ENCODE assay signal across 8 cellular contexts in genomic region chr17:78360371-78361226, GRCh38. TPM values are rescaled to one million over a fixed set of nuclear protein-coding genes. Genes with fewer than 3 reads are reported as not detected.
DNase-seq lines count a peak whose midpoint lies in the region; ATAC-seq and TF ChIP-seq lines count a peak whose summit lies in the region.

No MANE protein-coding gene starts in this region.

- no peak for TF ChIP-seq POLR2A in stomach (IDR thresholded peaks at IDR 0.05)

- peaks cover 35% of the 10 kb centered on the region for H3K36me3 ChIP-seq in MG63
- H3K36me3 ChIP-seq in SJSA1 = peaks cover 41% of the 10 kb centered on the region
- H3K36me3 ChIP-seq in neural progenitor cell = no peaks in the 10 kb centered on the region
- peaks cover 9 to 36% (median 26%) of the 10 kb centered on the region in 4 donors for H3K36me3 ChIP-seq in stomach

- no peaks in the 10 kb centered on the region for H3K9me3 ChIP-seq in CD4-positive, alpha-beta T cell (ENCODE audit: control insufficient read depth, low read length)
- H3K9me3 ChIP-seq in MG63 (no peaks in the 10 kb centered on the region), SJSA1 (replicated peaks) (no peaks in the 10 kb centered on the region), neural progenitor cell (ENCODE audit: low read depth) (no peaks in the 10 kb centered on the region), stomach (no peaks in the 10 kb centered on the region)

- 2 to 4% (median 3%) methylated on average over 19 to 49 of the region's 49 CpGs for WGBS in stomach, 5 donors

- DNase-seq in CD4-positive, alpha-beta T cell = peak; percentile 78 to 95 (median 88)
- DNase-seq in MG63 = peak; percentile 92
- peak; percentile 96 to 97 for DNase-seq in SJSA1 (ENCODE audit: low read depth in 1 of 2, low spot score in 2 of 2)
- DNase-seq in activated gamma-delta T cell treated with anti-CD3 and anti-CD28 coated beads, Interleukin-2, amount 50 U/mL, for 16 hours (ENCODE audit: low read depth) = peak; percentile 88
- DNase-seq in foreskin melanocyte = peak; percentile 53
- peak; percentile 96 for DNase-seq in neural progenitor cell (ENCODE audit: low spot score)
- peak; percentile 98 for DNase-seq in stomach

- intact Hi-C loops in CD4-positive, alpha-beta T cell (cut with DNase I, micrococcal nuclease) = loop anchor here (1.0 to 10.0 kb wide), 10 partner anchors 17 to 236 kb away; partner anchors contain the start of genes PGS1 (in 2 of the 2) and TMC6 (in 1 of the 2)
- intact Hi-C loops in stomach (cut with DNase I; ENCODE audit: low total_unique reads) = no loop called here

- H3K4me1 ChIP-seq in SJSA1 (replicated peaks) = peaks cover 53% of the 10 kb centered on the region
- H3K4me1 ChIP-seq in neural progenitor cell = peaks cover 63% of the 10 kb centered on the region
- H3K4me1 ChIP-seq in stomach = peaks cover 40 to 56% (median 48%) of the 10 kb centered on the region in 4 donors

- H3K9me3 Mint-ChIP-seq in CD4-positive, alpha-beta T cell = no peaks in the 10 kb centered on the region
- H3K9me3 Mint-ChIP-seq in neural progenitor cell = no peaks in the 10 kb centered on the region

- peak overlapping the region; percentile 97 for H3K27ac Mint-ChIP-seq in CD4-positive, alpha-beta T cell
- H3K27ac Mint-ChIP-seq in neural progenitor cell = peak overlapping the region; percentile 42

- peaks cover 47% of the 10 kb centered on the region for H3F3A ChIP-seq in neural progenitor cell (ENCODE audit: low read depth)

- peak overlapping the region; percentile 61 for H2AFZ ChIP-seq in neural progenitor cell (replicated peaks)

- peak overlapping the region; percentile 95 for H3K4me3 Mint-ChIP-seq in CD4-positive, alpha-beta T cell
- peak overlapping the region; percentile 86 for H3K4me3 Mint-ChIP-seq in neural progenitor cell

- POLR2A ChIA-PET in CD4-positive, alpha-beta T cell (lab: Charles Lee) = interaction anchor here (0.5 to 4.6 kb wide), 16 partner anchors 10 to 109 kb away, joined by 3 to 29 read pairs (median 5); partner anchors contain the start of gene PGS1

- no peaks in the 10 kb centered on the region for H3K27me3 Mint-ChIP-seq in CD4-positive, alpha-beta T cell
- peaks cover 8% of the 10 kb centered on the region for H3K27me3 Mint-ChIP-seq in neural progenitor cell (ENCODE audit: insufficient read depth, low read depth)

- H4K20me1 ChIP-seq in neural progenitor cell (ENCODE audit: low read depth) = peaks cover 40% of the 10 kb centered on the region

- peaks cover 3% of the 10 kb centered on the region for H3K27me3 ChIP-seq in CD4-positive, alpha-beta T cell (ENCODE audit: control insufficient read depth, insufficient read depth, low read length)
- H3K27me3 ChIP-seq in MG63 (no peaks in the 10 kb centered on the region), SJSA1 (replicated peaks) (no peaks in the 10 kb centered on the region), neural progenitor cell (peaks cover 42% of the 10 kb centered on the region), stomach (peaks cover 0 to 7% (median 0%) of the 10 kb centered on the region in 3 donors)

- H3K9ac ChIP-seq in neural progenitor cell = no peak overlapping the region

- H3K27ac ChIP-seq in CD4-positive, alpha-beta T cell (ENCODE audit: low read depth, low read length) = peak overlapping the region; percentile 67
- H3K27ac ChIP-seq in SJSA1 = peak overlapping the region; percentile 63
- H3K27ac ChIP-seq in neural progenitor cell = peak overlapping the region; percentile 49
- H3K27ac ChIP-seq in stomach = peak overlapping the region; percentile 89 to 98 (median 96)

- CTCF ChIA-PET in CD4-positive, alpha-beta T cell (lab: Charles Lee) = interaction anchor here (0.6 to 5.6 kb wide), 30 partner anchors 9 to 220 kb away, joined by 3 to 40 read pairs (median 4); partner anchors contain the start of genes PGS1 and TMEM235

- peak overlapping the region; percentile 99 for H3K4me3 ChIP-seq in MG63
- H3K4me3 ChIP-seq in SJSA1 = peak overlapping the region; percentile 89
- H3K4me3 ChIP-seq in neural progenitor cell = peak overlapping the region; percentile 92
- H3K4me3 ChIP-seq in stomach = peak overlapping the region; percentile 70 to 99 (median 91)

- H3K36me3 Mint-ChIP-seq in CD4-positive, alpha-beta T cell (ENCODE audit: low read depth) = peaks cover 34% of the 10 kb centered on the region
- H3K36me3 Mint-ChIP-seq in neural progenitor cell = peaks cover 3% of the 10 kb centered on the region

- H3K4me1 Mint-ChIP-seq in CD4-positive, alpha-beta T cell (ENCODE audit: low read depth) = peaks cover 41% of the 10 kb centered on the region
- H3K4me1 Mint-ChIP-seq in neural progenitor cell = peaks cover 66% of the 10 kb centered on the region

- peak overlapping the region; percentile 97 for H3K4me2 ChIP-seq in neural progenitor cell

- ATAC-seq in CD4-positive, alpha-beta T cell (ENCODE audit: poor library complexity) = peak; percentile 13
- peak; percentile 19 for ATAC-seq in GM21717 (IDR thresholded peaks at IDR 0.05; ENCODE audit: unreplicated experiment)

- TF ChIP-seq EP300 in stomach (IDR thresholded peaks at IDR 0.05) = no peak

- TF ChIP-seq CTCF in CD4-positive, alpha-beta T cell (IDR thresholded peaks at IDR 0.05) = peak; percentile 90
- TF ChIP-seq CTCF in neural progenitor cell (IDR thresholded peaks at IDR 0.05) (peak; percentile 95), stomach (IDR thresholded peaks at IDR 0.05) (peak in 6 of 7 experiments; percentile 86 to 94 (median 89))

- peaks cover 14% of the 10 kb centered on the region for H3K79me2 ChIP-seq in neural progenitor cell (ENCODE audit: low read depth)

RNA-seq across cellular contexts. Expression of gene SOCS3, which starts 0.7 kb away (rescaled TPM):
- total RNA-seq in CD4-positive, alpha-beta T cell = 100 to 1,000 TPM; 414 to 427 TPM
- total RNA-seq in MG63 (2014; rRNA removed; shearing (Covaris generic); ENCODE audit: low replicate concordance) = 23.4 and 32.9 TPM in 2 replicates
- total RNA-seq in SJSA1 (2014; rRNA removed; shearing (Covaris generic)) = 44.7 and 71.9 TPM in 2 replicates
- 7.5 and 16.7 TPM in 2 replicates for total RNA-seq in neural progenitor cell (ENCODE audit: low replicate concordance)
- 10 to 100 TPM; 48.4 to 62.9 (median 52.2) TPM for total RNA-seq in stomach
- 10 to 100 TPM; 18.7 to 46.9 (median 39.7) TPM for polyA plus RNA-seq in stomach

RNA-seq across cellular contexts. Expression of gene PGS1, which starts 17.9 kb away (rescaled TPM):
- 10 to 100 TPM; 40.9 to 45.3 TPM for total RNA-seq in CD4-positive, alpha-beta T cell
- 47.3 and 48.7 TPM in 2 replicates for total RNA-seq in MG63 (2014; rRNA removed; shearing (Covaris generic); ENCODE audit: low replicate concordance)
- 43.6 and 64.1 TPM in 2 replicates for total RNA-seq in SJSA1 (2014; rRNA removed; shearing (Covaris generic))
- 45.2 and 65.7 TPM in 2 replicates for total RNA-seq in neural progenitor cell (ENCODE audit: low replicate concordance)
- 100 to 1,000 TPM in 2 of 5 donors, 10 to 100 TPM in 3; 27.8 to 209 (median 41.7) TPM for total RNA-seq in stomach
- 10 to 100 TPM; 11.9 to 19.1 (median 14.9) TPM for polyA plus RNA-seq in stomach

Comparison
In these comparisons a context has a peak if more than half of its experiments do, and no peak if none do; other contexts are left out.
1. Peak in every context shown above with its lines: DNase-seq, ATAC-seq, H3K4me3 ChIP-seq and H3K27ac ChIP-seq.